In the genomic region with DNA sequence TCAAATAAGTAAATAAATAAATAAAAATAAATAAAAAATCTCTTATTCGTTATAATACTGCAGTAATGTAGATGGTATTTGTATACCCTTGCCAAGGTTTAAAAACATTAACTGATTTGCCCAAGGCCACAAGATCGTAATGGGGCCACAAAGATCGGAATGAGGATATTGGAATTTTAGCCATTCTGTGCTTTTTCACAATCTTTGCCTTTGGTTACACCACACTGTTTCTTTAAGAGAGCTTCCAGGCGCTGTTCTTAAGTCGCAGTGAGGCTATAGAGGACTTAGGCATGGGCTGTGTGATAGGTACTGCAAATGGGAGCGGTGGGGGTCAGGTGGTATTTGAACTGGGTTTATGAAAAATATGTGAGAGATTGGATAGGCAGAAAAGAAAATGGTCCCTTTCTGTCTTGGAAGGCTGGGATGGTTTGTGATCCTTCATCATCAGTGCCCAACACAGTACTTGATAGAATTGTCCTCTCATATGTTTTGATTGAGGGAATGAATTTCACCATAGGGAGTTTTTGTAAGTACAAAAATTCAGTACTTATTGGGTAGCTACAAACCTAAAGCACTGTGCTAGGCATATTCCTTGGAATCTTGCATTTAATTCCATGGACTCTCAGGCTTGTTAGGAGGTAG, we compare ENCODE assay signal across 8 cellular contexts. TPM values are rescaled to one million over a fixed set of nuclear protein-coding genes. Genes with fewer than 3 reads are reported as not detected.
DNase-seq lines count a peak whose midpoint lies in the region; ATAC-seq lines count a peak whose summit lies in the region.

No MANE protein-coding gene starts in this region.

- no peak for DNase-seq in activated CD4-positive, alpha-beta T cell treated with anti-CD3 and anti-CD28 coated beads, Interleukin-2, amount 10 ng/mL, durations not matched to agents 24 days and 14 days
- no peak for DNase-seq in activated CD4-positive, alpha-beta T cell treated with anti-CD3 and anti-CD28 coated beads, Interleukin-2, amount 50 U/mL, for 4 hours
- no peak for DNase-seq in activated T-helper 2 cell treated with anti-CD3 and anti-CD28 coated beads, Interferon-gamma antibody, Interleukin-2, Interleukin-4, amounts not matched to agents 10 μg/mL and 5 μg/mL and 100 μg/mL, durations not matched to agents 14 hours and 24 hours and 36 hours (ENCODE audit: low spot score)
- DNase-seq in NCI-H1694 treated with DMSO at 0.1 percent for 48 hours (lab: John Stamatoyannopoulos, UW) (no peak), COR-L47 (lab: John Stamatoyannopoulos, UW) (no peak)

- no peaks in the 10 kb centered on the region for H3K36me3 ChIP-seq in subcutaneous abdominal adipose tissue (ENCODE audit: control insufficient read depth in 5 of 5, insufficient read depth in 5 of 5, low read length in 5 of 5)

- H3K4me3 ChIP-seq in iPS-18c (ENCODE audit: insufficient read depth, low read depth, low read length) (peak overlapping the region; percentile 71), subcutaneous abdominal adipose tissue (ENCODE audit: low read depth in 1 of 5, low read length in 5 of 5) (peak overlapping the region; percentile 40 to 82 (median 70))

- peak overlapping the region; percentile 89 for H3K4me3 Mint-ChIP-seq in activated CD4-positive, alpha-beta T cell treated with anti-CD3 and anti-CD28 coated beads, Interleukin-2, amount 10 ng/mL, durations not matched to agents 24 days and 14 days
- peak overlapping the region; percentile 86 for H3K4me3 Mint-ChIP-seq in activated T-helper 2 cell treated with anti-CD3 and anti-CD28 coated beads, Interferon-gamma antibody, Interleukin-2, Interleukin-4, amounts not matched to agents 10 μg/mL and 5 μg/mL and 100 μg/mL, durations not matched to agents 14 hours and 24 hours and 36 hours (ENCODE audit: low read depth)

- H3K27ac Mint-ChIP-seq in activated CD4-positive, alpha-beta T cell treated with anti-CD3 and anti-CD28 coated beads, Interleukin-2, amount 10 ng/mL, durations not matched to agents 24 days and 14 days: no peak overlapping the region
- peak overlapping the region; percentile 28 for H3K27ac Mint-ChIP-seq in activated T-helper 2 cell treated with anti-CD3 and anti-CD28 coated beads, Interferon-gamma antibody, Interleukin-2, Interleukin-4, amounts not matched to agents 10 μg/mL and 5 μg/mL and 100 μg/mL, durations not matched to agents 14 hours and 24 hours and 36 hours

- peaks cover 56% of the 10 kb centered on the region for H3K4me1 Mint-ChIP-seq in activated CD4-positive, alpha-beta T cell treated with anti-CD3 and anti-CD28 coated beads, Interleukin-2, amount 10 ng/mL, durations not matched to agents 24 days and 14 days
- H3K4me1 Mint-ChIP-seq in activated T-helper 2 cell treated with anti-CD3 and anti-CD28 coated beads, Interferon-gamma antibody, Interleukin-2, Interleukin-4, amounts not matched to agents 10 μg/mL and 5 μg/mL and 100 μg/mL, durations not matched to agents 14 hours and 24 hours and 36 hours (ENCODE audit: low read depth): peaks cover 46% of the 10 kb centered on the region

- peak overlapping the region in 3 of 5 donors; percentile 13 to 61 (median 34) for H3K9ac ChIP-seq in subcutaneous abdominal adipose tissue (ENCODE audit: low read length in 5 of 5)

- H3K4me1 ChIP-seq in subcutaneous abdominal adipose tissue (ENCODE audit: control insufficient read depth in 5 of 5, insufficient read depth in 5 of 5, low read length in 5 of 5): peaks cover 0 to 57% (median 42%) of the 10 kb centered on the region in 5 donors

- H3K36me3 Mint-ChIP-seq in activated CD4-positive, alpha-beta T cell treated with anti-CD3 and anti-CD28 coated beads, Interleukin-2, amount 10 ng/mL, durations not matched to agents 24 days and 14 days (ENCODE audit: low read depth): peaks cover 35% of the 10 kb centered on the region
- peaks cover 35% of the 10 kb centered on the region for H3K36me3 Mint-ChIP-seq in activated T-helper 2 cell treated with anti-CD3 and anti-CD28 coated beads, Interferon-gamma antibody, Interleukin-2, Interleukin-4, amounts not matched to agents 10 μg/mL and 5 μg/mL and 100 μg/mL, durations not matched to agents 14 hours and 24 hours and 36 hours (ENCODE audit: low read depth)

- H3K27ac ChIP-seq in subcutaneous abdominal adipose tissue (ENCODE audit: low read depth, low read length): peak overlapping the region; percentile 51

- no peaks in the 10 kb centered on the region for H3K27me3 ChIP-seq in subcutaneous abdominal adipose tissue (ENCODE audit: control insufficient read depth in 5 of 5, insufficient read depth in 4 of 5, low read length in 5 of 5)

- H3K9me3 ChIP-seq in iPS-18c (ENCODE audit: control insufficient read depth, insufficient read depth, low read length) (no peaks in the 10 kb centered on the region), subcutaneous abdominal adipose tissue (ENCODE audit: control insufficient read depth in 5 of 5, low read length in 5 of 5) (no peaks in the 10 kb centered on the region)

- no peaks in the 10 kb centered on the region for H3K27me3 Mint-ChIP-seq in activated CD4-positive, alpha-beta T cell treated with anti-CD3 and anti-CD28 coated beads, Interleukin-2, amount 10 ng/mL, durations not matched to agents 24 days and 14 days
- no peaks in the 10 kb centered on the region for H3K27me3 Mint-ChIP-seq in activated T-helper 2 cell treated with anti-CD3 and anti-CD28 coated beads, Interferon-gamma antibody, Interleukin-2, Interleukin-4, amounts not matched to agents 10 μg/mL and 5 μg/mL and 100 μg/mL, durations not matched to agents 14 hours and 24 hours and 36 hours (ENCODE audit: low read depth)

- no peak for ATAC-seq in HG02840 (IDR thresholded peaks at IDR 0.05; ENCODE audit: low FRiP score, unreplicated experiment)

- H3K9me3 Mint-ChIP-seq in activated CD4-positive, alpha-beta T cell treated with anti-CD3 and anti-CD28 coated beads, Interleukin-2, amount 10 ng/mL, durations not matched to agents 24 days and 14 days: no peaks in the 10 kb centered on the region
- no peaks in the 10 kb centered on the region for H3K9me3 Mint-ChIP-seq in activated T-helper 2 cell treated with anti-CD3 and anti-CD28 coated beads, Interferon-gamma antibody, Interleukin-2, Interleukin-4, amounts not matched to agents 10 μg/mL and 5 μg/mL and 100 μg/mL, durations not matched to agents 14 hours and 24 hours and 36 hours

- intact Hi-C loops in activated CD4-positive, alpha-beta T cell treated with anti-CD3 and anti-CD28 coated beads, Interleukin-2, amount 10 ng/mL, durations not matched to agents 24 days and 14 days (cut with micrococcal nuclease): loop anchor here (2.0 to 10.0 kb wide), 4 partner anchors 128 to 1678 kb away; partner anchors contain the start of genes ASF1A and RWDD1
- intact Hi-C loops in activated T-helper 2 cell treated with anti-CD3 and anti-CD28 coated beads, Interferon-gamma antibody, Interleukin-2, Interleukin-4, amounts not matched to agents 10 μg/mL and 5 μg/mL and 100 μg/mL, durations not matched to agents 14 hours and 24 hours and 36 hours (cut with micrococcal nuclease): no loop called here

RNA-seq across cellular contexts. Expression of gene NUS1, which starts 1.4 kb away (rescaled TPM):
- total RNA-seq in activated CD4-positive, alpha-beta T cell treated with anti-CD3 and anti-CD28 coated beads, Interleukin-2, amount 10 ng/mL, durations not matched to agents 24 days and 14 days: 49.6 and 49.7 TPM in 2 replicates
- 44.2 and 44.6 TPM in 2 replicates for total RNA-seq in activated T-helper 2 cell treated with anti-CD3 and anti-CD28 coated beads, Interferon-gamma antibody, Interleukin-2, Interleukin-4, amounts not matched to agents 10 μg/mL and 5 μg/mL and 100 μg/mL, durations not matched to agents 14 hours and 24 hours and 36 hours
